9 cellular contexts compared by ENCODE assay signal in the genomic region with DNA sequence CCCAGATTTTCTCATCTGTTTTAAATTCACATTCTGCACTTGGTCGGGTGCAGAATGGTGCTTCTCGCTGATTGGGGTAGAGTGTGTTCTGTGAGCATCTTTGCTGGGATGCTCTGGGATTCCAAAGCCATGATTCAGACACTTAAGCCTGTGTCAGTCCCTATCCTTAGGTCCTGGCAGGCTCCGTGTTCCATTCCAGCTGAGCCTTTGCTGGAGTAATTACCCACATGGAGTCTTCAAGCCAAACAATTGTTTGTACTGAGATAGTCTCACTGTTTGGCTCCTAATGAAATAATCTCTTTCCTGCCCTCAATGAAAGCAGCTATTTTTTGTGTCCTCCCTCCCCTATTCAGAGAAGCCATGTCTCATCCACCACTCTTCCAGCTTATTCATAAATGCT. TPM values are rescaled to one million over a fixed set of nuclear protein-coding genes. Genes with fewer than 3 reads are reported as not detected.
DNase-seq lines count a peak whose midpoint lies in the region; ATAC-seq and TF ChIP-seq lines count a peak whose summit lies in the region.
"Had no signal": no experiment of that assay in that cellular context is flagged by ENCODE, and none has a peak within 500 bp of the region (broad histone marks: within the 10 kb centered on the region; RNA-seq: fewer than 3 reads in every experiment).

No MANE protein-coding gene starts in this region.

- no peak for TF ChIP-seq CTCF in adrenal gland (IDR thresholded peaks at IDR 0.05)

- no peak for TF ChIP-seq POLR2A in adrenal gland (IDR thresholded peaks at IDR 0.05)

- H3K36me3 Mint-ChIP-seq in activated naive CD8-positive, alpha-beta T cell = peaks cover 16% of the 10 kb centered on the region

- peaks cover 3% of the 10 kb centered on the region for H3K9me3 Mint-ChIP-seq in activated naive CD8-positive, alpha-beta T cell (ENCODE audit: low read depth)

- H3K4me1 ChIP-seq in right cardiac atrium (ENCODE audit: control insufficient read depth, insufficient read depth, low read length) (peaks cover 5% of the 10 kb centered on the region), urinary bladder (ENCODE audit: insufficient read depth) (no peaks in the 10 kb centered on the region), adrenal gland (replicated peaks in 1 of 2) (peaks cover 0 to 36% of the 10 kb centered on the region in 2 donors)

- peak overlapping the region; percentile 99 for H3K27ac Mint-ChIP-seq in activated naive CD8-positive, alpha-beta T cell

- H3K4me1 Mint-ChIP-seq in activated naive CD8-positive, alpha-beta T cell (ENCODE audit: low read depth) = peaks cover 93% of the 10 kb centered on the region

- ATAC-seq in right cardiac atrium = peak; percentile 17 to 43
- ATAC-seq in Right ventricle myocardium inferior = no peak
- no peak for ATAC-seq in HG03108 (IDR thresholded peaks at IDR 0.05; ENCODE audit: unreplicated experiment)

- H3K27ac ChIP-seq in right cardiac atrium (ENCODE audit: low read length) = peak overlapping the region; percentile 40
- peak overlapping the region; percentile 71 for H3K27ac ChIP-seq in urinary bladder (ENCODE audit: low read depth)
- peak overlapping the region in 2 of 5 donors; percentile 24 to 69 for H3K27ac ChIP-seq in adrenal gland

- intact Hi-C loops in right cardiac atrium (cut with DNase I) = no loop called here
- intact Hi-C loops in Right ventricle myocardium inferior (cut with DNase I) = no loop called here
- intact Hi-C loops in adrenal gland (cut with DNase I) = no loop called here

- H3K27me3 Mint-ChIP-seq in activated naive CD8-positive, alpha-beta T cell = no peaks in the 10 kb centered on the region

- peak overlapping the region; percentile 95 for H3K4me3 Mint-ChIP-seq in activated naive CD8-positive, alpha-beta T cell

- H3K36me3 ChIP-seq in urinary bladder (ENCODE audit: insufficient read depth) (no peaks in the 10 kb centered on the region), adrenal gland (replicated peaks in 1 of 2) (no peaks in the 10 kb centered on the region)

- H3K4me3 ChIP-seq in right cardiac atrium (ENCODE audit: low read length) (no peak overlapping the region), urinary bladder (ENCODE audit: low read depth, low read length) (no peak overlapping the region), adrenal gland (no peak overlapping the region)

- H3K27me3 ChIP-seq in right cardiac atrium (ENCODE audit: control insufficient read depth, insufficient read depth) (no peaks in the 10 kb centered on the region), adrenal gland (no peaks in the 10 kb centered on the region)

- DNase-seq in right cardiac atrium = peak in 1 of 3 donors; percentile 51
- DNase-seq in Right ventricle myocardium inferior (ENCODE audit: missing footprints) = no peak
- peak; percentile 81 for DNase-seq in iris pigment epithelial cell (ENCODE audit: low read depth)
- DNase-seq in adrenal gland = no peak
- DNase-seq in SK-N-DZ (ENCODE audit: low spot score) = no peak
- DNase-seq: DMS153 had no signal

- H3K9me3 ChIP-seq in right cardiac atrium (ENCODE audit: control insufficient read depth, low read length) (no peaks in the 10 kb centered on the region), adrenal gland (replicated peaks in 1 of 3) (no peaks in the 10 kb centered on the region)

- whole genome bisulfite sequencing in right cardiac atrium = 54% methylated on average over 3 of the region's 3 CpGs
- WGBS in urinary bladder = 41% methylated on average over 3 of the region's 3 CpGs
- WGBS in adrenal gland, 4 donors = 80 to 89% (median 81%) methylated on average over 3 of the region's 3 CpGs

RNA-seq across cellular contexts. Expression of gene SMAP2, which starts 18.7 kb away (rescaled TPM):
- total RNA-seq in right cardiac atrium = 10 to 100 TPM; 10.9 to 23.1 (median 17.7) TPM
- polyA plus RNA-seq in right cardiac atrium = 11.2 TPM
- total RNA-seq in Right ventricle myocardium inferior = 16.3 TPM
- total RNA-seq in urinary bladder = 17.0 TPM
- polyA plus RNA-seq in urinary bladder = 47.3 TPM
- 10 to 100 TPM; 25.4 to 52.8 (median 38.9) TPM for total RNA-seq in adrenal gland
- 10 to 100 TPM; 15.0 to 55.9 (median 20.1) TPM for polyA plus RNA-seq in adrenal gland
- 16.5 and 17.8 TPM in 2 replicates for polyA plus RNA-seq in SK-N-DZ (2014; cell fraction: cytosol; rRNA removed)
- 14.5 and 17.0 TPM in 2 replicates for polyA plus RNA-seq in SK-N-DZ (2014; cell fraction: nucleus; rRNA removed)

RNA-seq across cellular contexts. Expression of gene ZFP69B, which starts 58.1 kb away (rescaled TPM):
- total RNA-seq in right cardiac atrium (1 to 10 TPM in 3 of 4 donors, under 1 TPM in 1; 0.63 to 1.2 (median 1.1) TPM), Right ventricle myocardium inferior (1.2 TPM), urinary bladder (6.6 TPM), adrenal gland (1 to 10 TPM in 6 of 8 donors, under 1 TPM in 2; 0.68 to 2.6 (median 1.3) TPM)
- polyA plus RNA-seq in right cardiac atrium (0.29 TPM), urinary bladder (0.89 TPM), adrenal gland (1 to 10 TPM in 1 of 3 donors, under 1 TPM in 2; 0.34 to 2.1 (median 0.97) TPM)
- polyA plus RNA-seq in SK-N-DZ (2014; cell fraction: cytosol; rRNA removed) = 6.6 and 7.2 TPM in 2 replicates
- polyA plus RNA-seq in SK-N-DZ (2014; cell fraction: nucleus; rRNA removed) = 9.0 and 11.8 TPM in 2 replicates

Comparison
In these comparisons a context has a peak if more than half of its experiments do, and no peak if none do; other contexts are left out.
1. ATAC-seq: peak in right cardiac atrium (2 of 2); none in Right ventricle myocardium inferior (single experiment) and HG03108 (single experiment).